16 cellular contexts compared by ENCODE assay signal in the genomic region with DNA sequence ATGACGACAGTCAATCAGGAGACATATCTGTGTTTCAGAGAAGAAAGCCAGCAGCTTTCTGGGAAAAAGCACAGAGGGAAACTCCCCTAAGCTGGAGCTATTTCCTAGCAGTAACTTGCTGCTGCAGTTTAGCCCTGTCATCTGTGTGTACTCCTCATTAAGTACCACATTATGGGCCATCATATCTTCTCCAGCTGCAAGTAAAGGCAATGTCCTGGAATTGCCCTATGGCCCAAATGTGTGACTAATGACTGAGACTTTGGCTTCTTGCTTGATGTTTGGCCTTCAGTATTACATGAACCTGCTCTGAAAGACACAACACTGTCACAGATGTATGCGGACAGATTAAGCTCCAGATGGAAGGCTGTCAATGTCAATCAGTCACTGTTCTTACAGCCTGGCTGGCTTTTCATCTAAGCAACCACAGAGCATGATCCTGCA.
DNase-seq lines count a peak whose midpoint lies in the region; ATAC-seq, FAIRE-seq and TF ChIP-seq lines count a peak whose summit lies in the region.
"Had no signal": no experiment of that assay in that cellular context is flagged by ENCODE, and none has a peak within 500 bp of the region (broad histone marks: within the 10 kb centered on the region; RNA-seq: fewer than 3 reads in every experiment).

No MANE protein-coding gene starts in this region.

- CTCF ChIA-PET in mammary epithelial cell (lab: Charles Lee; ENCODE audit: low non-redundant PET): no interaction called here

- no peak for TF ChIP-seq POLR2A in breast epithelium (IDR thresholded peaks at IDR 0.05)

- H3K4me1 ChIP-seq in mammary epithelial cell (ENCODE audit: insufficient read depth, low read length) (no peaks in the 10 kb centered on the region), breast epithelium (no peaks in the 10 kb centered on the region), mucosa of descending colon (ENCODE audit: low read depth) (no peaks in the 10 kb centered on the region)

- intact Hi-C loops in mammary epithelial cell (cut with micrococcal nuclease) (no loop called here), breast epithelium (cut with DNase I; ENCODE audit: low total_unique reads) (no loop called here), mucosa of descending colon (cut with DNase I, micrococcal nuclease) (no loop called here)

- DNase-seq in mammary epithelial cell (peak; percentile 19), breast epithelium (ENCODE audit: low spot score in 2 of 2) (no peak), epithelial cell of esophagus (ENCODE audit: low read depth) (peak; percentile 31), mucosa of descending colon (no peak), urothelium cell line (ENCODE audit: low spot score) (no peak), NCI-H510A (lab: John Stamatoyannopoulos, UW) (no peak)
- no peak for DNase-seq in stimulated activated CD4-positive, alpha-beta T cell treated with anti-CD3 and anti-CD28 coated beads, Interleukin-4, amount 100 ng/mL, for 1 hour
- DNase-seq: HFFc6; NCI-H1048; NCI-H146; NCI-H2081; NCI-H226; NCI-H526 treated with DMSO at 0.1 percent for 48 hours; NK-92 treated with Interleukin-12 subunit alpha and Interleukin-12 subunit beta, amount 100 ng/mL, for 24 hours had no signal

- dilution Hi-C loops in mammary epithelial cell (cut with HindIII; ENCODE audit: low sequenced_read_pairs): no loop called here

- H3K4me3 ChIP-seq in mammary epithelial cell (replicated peaks in 1 of 3; ENCODE audit: insufficient read depth in 1 of 3, low read depth in 2 of 3, low read length in 3 of 3) (no peak overlapping the region), breast epithelium (no peak overlapping the region), epithelial cell of esophagus (ENCODE audit: low read length) (no peak overlapping the region), mucosa of descending colon (no peak overlapping the region)

- no peak for TF ChIP-seq CTCF in mammary epithelial cell (conservative IDR thresholded peaks at IDR 0.05 in 1 of 2, IDR thresholded peaks at IDR 0.05 in 1 of 2; ENCODE audit: extremely low read depth in 1 of 2, insufficient read depth in 1 of 2, low read depth in 1 of 2, low read length in 2 of 2)
- TF ChIP-seq CTCF in breast epithelium (IDR thresholded peaks at IDR 0.05): no peak
- TF ChIP-seq CTCF in epithelial cell of esophagus (IDR thresholded peaks at IDR 0.05; ENCODE audit: insufficient read depth, low read depth, low read length, missing control alignments): no peak
- TF ChIP-seq CTCF in mucosa of descending colon (IDR thresholded peaks at IDR 0.05): no peak

- no peaks in the 10 kb centered on the region for H3K79me2 ChIP-seq in mammary epithelial cell (ENCODE audit: insufficient read depth, low read length)

- H3K36me3 ChIP-seq in mammary epithelial cell (ENCODE audit: insufficient read depth, low read length) (no peaks in the 10 kb centered on the region), breast epithelium (no peaks in the 10 kb centered on the region), mucosa of descending colon (ENCODE audit: low read depth) (no peaks in the 10 kb centered on the region)

- ATAC-seq in mucosa of descending colon: peak; percentile 17

- no peaks in the 10 kb centered on the region for H4K20me1 ChIP-seq in mammary epithelial cell (ENCODE audit: insufficient read depth, low read length)

- H3K27me3 ChIP-seq in mammary epithelial cell (ENCODE audit: insufficient read depth, low read length) (no peaks in the 10 kb centered on the region), breast epithelium (no peaks in the 10 kb centered on the region)

- 76% methylated on average over 2 of the region's 2 CpGs for WGBS in mammary epithelial cell (ENCODE audit: low coverage, missing lambda C conversion rate)

- no peaks in the 10 kb centered on the region for H3K9me3 ChIP-seq in mammary epithelial cell (replicated peaks; ENCODE audit: insufficient read depth, low read length)
- peaks cover 0 to 5% of the 10 kb centered on the region in 2 donors for H3K9me3 ChIP-seq in breast epithelium
- no peaks in the 10 kb centered on the region for H3K9me3 ChIP-seq in mucosa of descending colon

- H3K4me2 ChIP-seq in mammary epithelial cell (ENCODE audit: insufficient read depth, low read depth, low read length): no peak overlapping the region
- H3K4me2 ChIP-seq: KMS-11 had no signal

- H2AFZ ChIP-seq in mammary epithelial cell (ENCODE audit: low read depth, low read length): no peak overlapping the region

- no TSS peak for BruUV-seq in mammary epithelial cell (replicated peaks; lab: Mats Ljungman, UMichigan)

- H3K27ac ChIP-seq in mammary epithelial cell (ENCODE audit: insufficient read depth, low read depth, low read length) (no peak overlapping the region), breast epithelium (no peak overlapping the region)
- H3K27ac ChIP-seq: KMS-11, RWPE1 had no signal

- FAIRE-seq in urothelium cell line (lab: Jason Lieb, UNC): no peak

- in situ Hi-C loops in mammary epithelial cell (cut with MboI; ENCODE audit: low sequenced_read_pairs in 2 of 2): no loop called here

- no peak overlapping the region for H3K9ac ChIP-seq in mammary epithelial cell (ENCODE audit: insufficient read depth, low read length)
- H3K9ac ChIP-seq: KMS-11 had no signal

Comparison
In these comparisons a context has a peak if more than half of its experiments do, and no peak if none do; other contexts are left out.
1. DNase-seq: peak in mammary epithelial cell (single experiment) and epithelial cell of esophagus (single experiment); none in breast epithelium (0 of 2), mucosa of descending colon (0 of 3), stimulated activated CD4-positive, alpha-beta T cell treated with anti-CD3 and anti-CD28 coated beads, Interleukin-4, amount 100 ng/mL, for 1 hour (single experiment), urothelium cell line (single experiment) and NCI-H510A (single experiment).